In the genomic region with DNA sequence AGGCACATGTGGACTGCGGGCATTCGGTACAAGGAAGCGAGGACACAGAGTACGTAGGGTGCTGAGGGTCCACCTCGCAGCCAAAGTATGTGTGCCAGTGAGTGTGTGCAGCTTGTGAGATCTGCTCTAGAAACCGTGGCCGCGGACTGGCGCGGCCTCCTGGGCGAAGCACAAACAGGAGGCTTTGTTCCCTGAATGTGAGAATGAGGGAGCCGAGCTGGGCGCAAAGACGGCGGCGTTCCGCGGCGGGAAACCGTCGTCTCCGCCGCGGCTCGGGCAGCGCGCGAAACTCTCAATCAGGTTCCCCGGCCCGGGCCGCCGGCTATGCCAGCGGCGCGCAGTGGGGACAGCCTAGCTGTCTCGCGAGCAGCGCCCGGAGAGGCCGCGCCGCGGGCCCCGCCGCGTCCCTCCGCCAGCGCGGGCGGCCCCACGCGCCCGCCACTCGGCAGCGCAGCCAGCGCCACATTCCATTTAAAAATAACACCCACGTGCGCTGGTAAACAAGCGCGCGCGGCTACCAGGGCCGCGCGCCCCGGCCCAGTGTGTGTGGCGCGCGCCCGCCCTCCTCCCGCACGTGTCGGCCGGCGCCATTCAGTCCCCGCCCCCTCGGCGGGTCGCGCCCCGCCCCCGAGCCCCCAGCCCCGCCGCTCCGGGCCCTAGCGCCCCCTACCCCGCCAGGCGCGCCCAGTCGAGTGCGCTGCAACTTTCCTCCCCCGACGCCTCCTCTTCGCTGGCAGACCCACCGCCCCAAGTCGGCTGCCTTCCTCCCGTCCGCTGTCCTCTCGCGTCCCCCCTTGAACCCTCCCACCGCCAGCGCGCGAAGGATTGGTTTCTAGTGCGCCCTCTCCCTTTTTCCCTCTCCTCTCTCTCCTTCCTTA, we compare ENCODE assay signal across 8 cellular contexts. TPM values are rescaled to one million over a fixed set of nuclear protein-coding genes. Genes with fewer than 3 reads are reported as not detected.
DNase-seq lines count a peak whose midpoint lies in the region; ATAC-seq and TF ChIP-seq lines count a peak whose summit lies in the region.

No MANE protein-coding gene starts in this region.

- peak overlapping the region; percentile 90 for H3K4me3 Mint-ChIP-seq in activated T-cell treated with anti-CD3 and anti-CD28 coated beads, Interleukin-2, amount 50 U/mL, for 4 hours

- no TSS peak for BruUV-seq in OCI-LY7 (replicated peaks; lab: Mats Ljungman, UMichigan)

- peak overlapping the region; percentile 81 to 87 for H3K9ac ChIP-seq in mucosa of rectum (ENCODE audit: low read depth in 1 of 2, low read length in 2 of 2)

- 1% methylated on average over 80 to 105 of the region's 105 CpGs for WGBS in esophagus, 2 donors

- peaks cover 1% of the 10 kb centered on the region; the same call in 1 of the 2 replicates for H4K20me1 ChIP-seq in OCI-LY7 (ENCODE audit: insufficient read depth, low read length)

- H3K4me1 ChIP-seq in OCI-LY7 (ENCODE audit: insufficient read depth, low read length, poor library complexity, severe bottlenecking) (peaks cover 9% of the 10 kb centered on the region), esophagus (ENCODE audit: control insufficient read depth in 2 of 2, insufficient read depth in 2 of 2, low read length in 1 of 2) (peaks cover 0 to 2% of the 10 kb centered on the region in 2 donors), mucosa of rectum (ENCODE audit: control insufficient read depth in 2 of 2, insufficient read depth in 2 of 2, low read length in 2 of 2) (peaks cover 19 to 21% of the 10 kb centered on the region in 2 donors)

- peak; percentile 40 to 46 for ATAC-seq in activated T-cell treated with anti-CD3 and anti-CD28 coated beads, Interleukin-2, amount 50 U/mL, for 4 hours
- no peak for ATAC-seq in GM21526 (IDR thresholded peaks at IDR 0.05; ENCODE audit: low FRiP score, unreplicated experiment)

- H3K9me3 Mint-ChIP-seq in activated T-cell treated with anti-CD3 and anti-CD28 coated beads, Interleukin-2, amount 50 U/mL, for 4 hours: no peaks in the 10 kb centered on the region

- POLR2A ChIA-PET in OCI-LY7 (lab: Charles Lee): interaction anchor here (0.5 to 1.1 kb wide), 6 partner anchors 18 to 601 kb away, joined by 3 to 5 read pairs (median 4); no protein-coding TSS in a partner anchor

- H3K4me1 Mint-ChIP-seq in activated T-cell treated with anti-CD3 and anti-CD28 coated beads, Interleukin-2, amount 50 U/mL, for 4 hours (ENCODE audit: low read depth): peaks cover 15% of the 10 kb centered on the region

- H3K36me3 ChIP-seq in OCI-LY7 (ENCODE audit: insufficient read depth, low read length) (no peaks in the 10 kb centered on the region), esophagus (ENCODE audit: control insufficient read depth in 2 of 2, insufficient read depth in 2 of 2, low read length in 1 of 2) (no peaks in the 10 kb centered on the region), mucosa of rectum (ENCODE audit: control insufficient read depth in 2 of 2, insufficient read depth in 2 of 2, low read length in 2 of 2) (no peaks in the 10 kb centered on the region)

- H3K27ac ChIP-seq in HL-60 (replicated peaks): peak overlapping the region; percentile 94
- peak overlapping the region; percentile 61 for H3K27ac ChIP-seq in OCI-LY7 (ENCODE audit: low read depth, low read length, poor library complexity, severe bottlenecking)
- H3K27ac ChIP-seq in esophagus (ENCODE audit: low read depth in 2 of 2, low read length in 1 of 2): peak overlapping the region; percentile 98 to 99
- H3K27ac ChIP-seq in mucosa of rectum (ENCODE audit: low read depth in 2 of 2, low read length in 2 of 2): peak overlapping the region; percentile 100

- no peaks in the 10 kb centered on the region for H3K9me2 ChIP-seq in OCI-LY7 (ENCODE audit: insufficient read depth, low read length)

- H3K4me2 ChIP-seq in OCI-LY7 (ENCODE audit: low read length): peak overlapping the region; percentile 94

- H3K9me3 ChIP-seq in OCI-LY7 (ENCODE audit: low read length) (no peaks in the 10 kb centered on the region), esophagus (ENCODE audit: control insufficient read depth in 2 of 2, insufficient read depth in 1 of 2, low read depth in 1 of 2, low read length in 1 of 2) (no peaks in the 10 kb centered on the region), mucosa of rectum (ENCODE audit: control insufficient read depth in 2 of 2, low read length in 2 of 2) (no peaks in the 10 kb centered on the region)

- DNase-seq in COLO668 (lab: John Stamatoyannopoulos, UW; ENCODE audit: unreplicated experiment) (peak; percentile 83), HL-60 (ENCODE audit: low read depth in 1 of 2, low spot score in 1 of 2) (peak; percentile 54 to 61), OCI-LY7 (ENCODE audit: low spot score) (peak; percentile 85)
- DNase-seq in activated T-cell treated with anti-CD3 and anti-CD28 coated beads, Interleukin-2, amount 50 U/mL, for 4 hours: peak; percentile 77
- peak; percentile 73 for DNase-seq in stimulated activated CD8-positive, alpha-beta memory T cell treated with anti-CD3 and anti-CD28 coated beads, Interleukin-4, amount 100 ng/mL, for 48 hours

- intact Hi-C loops in OCI-LY7 (cut with micrococcal nuclease; ENCODE audit: unreplicated experiment): loop anchor here (1.0 to 5.0 kb wide), 2 partner anchors 35 to 515 kb away; no protein-coding TSS in a partner anchor

- CTCF ChIA-PET in OCI-LY7 (lab: Charles Lee; ENCODE audit: unreplicated experiment): interaction anchor here (1.1 kb wide), 1 partner anchor 35 kb away, joined by 3 read pairs; no protein-coding TSS in a partner anchor

- no peaks in the 10 kb centered on the region for H3K79me2 ChIP-seq in OCI-LY7 (ENCODE audit: insufficient read depth, low read depth, low read length)

- peak overlapping the region; percentile 72 for H2AFZ ChIP-seq in OCI-LY7 (ENCODE audit: low read length)

- H3K27me3 Mint-ChIP-seq in activated T-cell treated with anti-CD3 and anti-CD28 coated beads, Interleukin-2, amount 50 U/mL, for 4 hours (ENCODE audit: low read depth): no peaks in the 10 kb centered on the region

- H3K4me3 ChIP-seq in HL-60 (replicated peaks; ENCODE audit: insufficient read depth, low read length) (peak overlapping the region; percentile 89), OCI-LY7 (ENCODE audit: low read depth, low read length, poor library complexity, severe bottlenecking) (peak overlapping the region; percentile 91), esophagus (ENCODE audit: low read depth in 1 of 2, low read length in 2 of 2) (peak overlapping the region; percentile 64 to 75), mucosa of rectum (ENCODE audit: low read length in 2 of 2) (peak overlapping the region; percentile 85)

- H3K27me3 ChIP-seq in HL-60 (ENCODE audit: insufficient read depth, poor library complexity, severe bottlenecking): no peaks in the 10 kb centered on the region
- H3K27me3 ChIP-seq in esophagus (ENCODE audit: control insufficient read depth in 1 of 2, insufficient read depth in 2 of 2, low read length in 2 of 2): no peaks in the 10 kb centered on the region
- no peaks in the 10 kb centered on the region for H3K27me3 ChIP-seq in mucosa of rectum (ENCODE audit: control insufficient read depth in 2 of 2, insufficient read depth in 2 of 2, low read length in 2 of 2)

- TF ChIP-seq CTCF in HL-60 (IDR thresholded peaks at IDR 0.05; ENCODE audit: insufficient read depth, low read length) (no peak), OCI-LY7 (conservative IDR thresholded peaks at IDR 0.05; ENCODE audit: low read length) (0 out of 2 replicates have a peak, but pooled peaks have one; percentile 7)

- H3K36me3 Mint-ChIP-seq in activated T-cell treated with anti-CD3 and anti-CD28 coated beads, Interleukin-2, amount 50 U/mL, for 4 hours (ENCODE audit: insufficient read depth): peaks cover 5% of the 10 kb centered on the region

RNA-seq across cellular contexts. Expression of gene FOXO3, which starts 3.0 kb away (rescaled TPM):
- total RNA-seq in OCI-LY7 (2014; rRNA removed; shearing (Covaris generic)): 3.0 and 3.8 TPM in 2 replicates
- total RNA-seq in OCI-LY7 (2022): 9.4 and 9.9 TPM in 2 replicates
- 10 to 100 TPM in 2 of 3 donors, 1 to 10 TPM in 1; 8.5 to 13.0 (median 10.8) TPM for total RNA-seq in activated T-cell treated with anti-CD3 and anti-CD28 coated beads, Interleukin-2, amount 50 U/mL, for 4 hours
- polyA plus RNA-seq in esophagus: 10 to 100 TPM in 1 of 2 donors, 1 to 10 TPM in 1; 9.6 to 15.3 TPM
